In genomic region chr1:93749894-93750301, GRCh38 we compare ENCODE assay signal across 9 cellular contexts.
A peak's percentile ranks its signal among the peaks of the same experiment; 100 is the strongest.
DNase-seq lines count a peak whose midpoint lies in the region; ATAC-seq, FAIRE-seq and TF ChIP-seq lines count a peak whose summit lies in the region.
"Had no signal": no experiment of that assay in that cellular context is flagged by ENCODE, and none has a peak within 500 bp of the region (broad histone marks: within the 10 kb centered on the region; RNA-seq: fewer than 3 reads in every experiment).

No MANE protein-coding gene starts in this region.

- no peak for FAIRE-seq in D721Med (lab: Jason Lieb, UNC)

- H3K4me3 ChIP-seq in kidney epithelial cell (ENCODE audit: low read depth, low read length), result no peak overlapping the region

- DNase-seq in D721Med (ENCODE audit: insufficient read length, low spot score) (no peak), SK-MEL-5 (ENCODE audit: low read depth, low spot score) (peak; percentile 51), kidney epithelial cell (ENCODE audit: low read depth) (no peak), T-helper 17 cell (no peak), hippocampal formation (lab: John Stamatoyannopoulos, UW) (no peak)
- DNase-seq: stimulated activated CD8-positive, alpha-beta memory T cell treated with anti-CD3 and anti-CD28 coated beads, Interleukin-4, amount 100 ng/mL, for 48 hours had no signal

- peak; percentile 7 for TF ChIP-seq CTCF in D721Med (IDR thresholded peaks at IDR 0.05; ENCODE audit: insufficient read depth, missing control alignments)
- TF ChIP-seq CTCF in kidney epithelial cell (IDR thresholded peaks at IDR 0.05; ENCODE audit: insufficient read depth, low read length, poor library complexity, severe bottlenecking), result peak; percentile 13

- H3K27me3 Mint-ChIP-seq in T-helper 17 cell, result peaks cover 7% of the 10 kb centered on the region

- H3K27me3 ChIP-seq in kidney epithelial cell (ENCODE audit: control insufficient read depth, insufficient read depth, low read length), result no peaks in the 10 kb centered on the region

- in situ Hi-C loops in SK-MEL-5 (cut with HindIII; ENCODE audit: low pct_unique_long_range_greater_than_20kb, low sequenced_read_pairs), result no loop called here

- H3K27ac Mint-ChIP-seq in T-helper 17 cell, result no peak overlapping the region

- no peaks in the 10 kb centered on the region for H3K36me3 ChIP-seq in kidney epithelial cell (ENCODE audit: control insufficient read depth, insufficient read depth, low read length)

- peaks cover 3% of the 10 kb centered on the region for H3K36me3 Mint-ChIP-seq in T-helper 17 cell (ENCODE audit: low read depth)

- peaks cover 6% of the 10 kb centered on the region for H3K9me3 ChIP-seq in T-helper 17 cell (ENCODE audit: control insufficient read depth, low read length, poor library complexity, severe bottlenecking)

- no peak overlapping the region for H3K4me3 Mint-ChIP-seq in T-helper 17 cell

- H3K4me1 Mint-ChIP-seq in T-helper 17 cell, result peaks cover 6% of the 10 kb centered on the region

- ATAC-seq in GM21529 (IDR thresholded peaks at IDR 0.05; ENCODE audit: unreplicated experiment), result peak; percentile 54
- no peak for ATAC-seq in T-helper 17 cell
- ATAC-seq in HG02642 (IDR thresholded peaks at IDR 0.05; ENCODE audit: poor library complexity, unreplicated experiment), result no peak
- ATAC-seq in HG03354 (IDR thresholded peaks at IDR 0.05; ENCODE audit: poor library complexity, severe bottlenecking, unreplicated experiment), result no peak
